In the genomic region with DNA sequence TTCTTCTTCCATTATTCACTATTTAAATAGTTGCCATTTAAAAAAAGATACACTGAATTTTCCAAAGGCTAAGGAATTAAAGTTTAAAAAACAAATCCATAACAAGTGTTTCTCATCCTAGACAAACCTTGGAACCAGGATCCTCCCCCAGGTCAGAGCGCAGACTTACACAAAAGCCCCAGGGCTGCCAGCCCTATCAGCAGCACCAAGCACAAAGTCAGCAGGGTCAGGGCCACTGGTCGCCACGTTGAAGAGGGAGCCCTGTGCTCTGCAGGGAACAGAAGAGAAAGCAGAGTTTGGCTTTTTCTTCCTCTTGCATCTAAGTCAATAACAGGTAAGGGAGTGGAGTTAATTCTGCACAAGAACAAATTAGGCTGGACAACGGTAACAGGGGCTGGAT, we compare ENCODE assay signal across 1 cellular context.
TF ChIP-seq lines count a peak whose summit lies in the region.

No MANE protein-coding gene starts in this region.

TF ChIP-seq in WTC11, 78 proteins besides CTCF, POLR2A, EP300 and RAD21 (continued from another document):
- TF ChIP-seq, protein P1, sequence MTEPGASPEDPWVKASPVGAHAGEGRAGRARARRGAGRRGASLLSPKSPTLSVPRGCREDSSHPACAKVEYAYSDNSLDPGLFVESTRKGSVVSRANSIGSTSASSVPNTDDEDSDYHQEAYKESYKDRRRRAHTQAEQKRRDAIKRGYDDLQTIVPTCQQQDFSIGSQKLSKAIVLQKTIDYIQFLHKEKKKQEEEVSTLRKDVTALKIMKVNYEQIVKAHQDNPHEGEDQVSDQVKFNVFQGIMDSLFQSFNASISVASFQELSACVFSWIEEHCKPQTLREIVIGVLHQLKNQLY (CRISPR knock-in tag; IDR thresholded peaks at IDR 0.05) = no peak
- no peak for TF ChIP-seq NFYB (CRISPR knock-in tag; conservative IDR thresholded peaks at IDR 0.05; ENCODE audit: low read depth)
TF ChIP-seq in WTC11: peak in this region for 0.
